In genomic region chr16:67028167-67028554, GRCh38 we compare ENCODE assay signal across 9 cellular contexts. TPM values are rescaled to one million over a fixed set of nuclear protein-coding genes. Genes with fewer than 3 reads are reported as not detected.
DNase-seq lines count a peak whose midpoint lies in the region; ATAC-seq, FAIRE-seq and TF ChIP-seq lines count a peak whose summit lies in the region.
"Had no signal": no experiment of that assay in that cellular context is flagged by ENCODE, and none has a peak within 500 bp of the region (broad histone marks: within the 10 kb centered on the region; RNA-seq: fewer than 3 reads in every experiment).

No MANE protein-coding gene starts in this region.

- H3K27me3 Mint-ChIP-seq in activated naive CD4-positive, alpha-beta T cell treated with anti-CD3 and anti-CD28 coated beads for 36 hours (ENCODE audit: low read depth): no peaks in the 10 kb centered on the region

- peak overlapping the region; percentile 91 for H3K27ac Mint-ChIP-seq in activated naive CD4-positive, alpha-beta T cell treated with anti-CD3 and anti-CD28 coated beads for 36 hours

- H2AFZ ChIP-seq in K562 (ENCODE audit: low read depth, low read length): peak overlapping the region; percentile 96

- peak overlapping the region; percentile 86 for H3K4me3 Mint-ChIP-seq in activated naive CD4-positive, alpha-beta T cell treated with anti-CD3 and anti-CD28 coated beads for 36 hours

- H3K4me1 Mint-ChIP-seq in activated naive CD4-positive, alpha-beta T cell treated with anti-CD3 and anti-CD28 coated beads for 36 hours (ENCODE audit: low read depth): peaks cover 36% of the 10 kb centered on the region

- H3K36me3 Mint-ChIP-seq in activated naive CD4-positive, alpha-beta T cell treated with anti-CD3 and anti-CD28 coated beads for 36 hours (ENCODE audit: low read depth): peaks cover 23% of the 10 kb centered on the region

- no peaks in the 10 kb centered on the region for H3K9me3 ChIP-seq in K562 (replicated peaks; ENCODE audit: control insufficient read depth, insufficient read depth, low read depth, low read length)
- no peaks in the 10 kb centered on the region for H3K9me3 ChIP-seq in lung (ENCODE audit: control insufficient read depth in 2 of 2, insufficient read depth in 1 of 2, low read length in 1 of 2)
- no peaks in the 10 kb centered on the region for H3K9me3 ChIP-seq in upper lobe of left lung

- H3K4me3 ChIP-seq in K562 (peak overlapping the region; percentile 51), lung (peak overlapping the region; percentile 48), upper lobe of left lung (peak overlapping the region in 3 of 4 donors; percentile 77 to 94 (median 92))

- WGBS in K562 (ENCODE audit: insufficient coverage, low coverage, missing lambda C conversion rate): 27% methylated on average over 4 of the region's 6 CpGs
- 57 to 66% methylated on average over 6 of the region's 6 CpGs for WGBS in lung, 2 donors
- WGBS in upper lobe of left lung, 2 donors: 49 to 70% methylated on average over 6 of the region's 6 CpGs

- POLR2A ChIA-PET in K562 (lab: Yijun Ruan, JAX): interaction anchor here (0.6 to 1.6 kb wide), 7 partner anchors 10 to 343 kb away, joined by 3 to 15 read pairs (median 3); no protein-coding TSS in a partner anchor

- no peak for TF ChIP-seq POLR2A in K562 (conservative IDR thresholded peaks at IDR 0.05)
- no peak for TF ChIP-seq POLR2A in upper lobe of left lung (IDR thresholded peaks at IDR 0.05)

- H3K4me2 ChIP-seq in K562 (ENCODE audit: insufficient read depth, low read length): peak overlapping the region; percentile 85

- peak overlapping the region; percentile 90 to 98; a peak in 3 of 4 replicates for H3K9ac ChIP-seq in K562 (ENCODE audit: insufficient read depth in 1 of 2, low read depth in 2 of 2, low read length in 2 of 2)

- intact Hi-C loops in activated naive CD4-positive, alpha-beta T cell treated with anti-CD3 and anti-CD28 coated beads for 36 hours (cut with micrococcal nuclease): loop anchor here (2.0 kb wide), 2 partner anchors 131 to 535 kb away; partner anchors contain the start of genes CTCF, FBXL8 and TRADD
- intact Hi-C loops in K562 (cut with micrococcal nuclease): loop anchor here (2.0 kb wide), 1 partner anchor 219 kb away; the partner anchor contains the start of gene FHOD1

- peaks cover 13 to 29% of the 10 kb centered on the region in 2 experiments for H3K4me1 ChIP-seq in K562 (replicated peaks in 1 of 2; ENCODE audit: control insufficient read depth in 2 of 2, insufficient read depth in 2 of 2, low read length in 2 of 2)
- peaks cover 1 to 5% of the 10 kb centered on the region in 2 donors for H3K4me1 ChIP-seq in lung (ENCODE audit: control insufficient read depth in 2 of 2, insufficient read depth in 2 of 2, low read length in 2 of 2)
- H3K4me1 ChIP-seq in upper lobe of left lung: peaks cover 21 to 37% (median 24%) of the 10 kb centered on the region in 4 donors

- H3K9me1 ChIP-seq in K562 (ENCODE audit: control insufficient read depth, insufficient read depth, low read length): no peaks in the 10 kb centered on the region

- DNase-seq in activated naive CD4-positive, alpha-beta T cell treated with anti-CD3 and anti-CD28 coated beads for 36 hours: no peak
- no peak for DNase-seq in activated naive CD4-positive, alpha-beta T cell treated with Interleukin-2 at 50 U/mL for 16 hours
- DNase-seq in K562 (ENCODE audit: extremely low read depth in 1 of 4, low spot score in 3 of 4) (no peak), lung (ENCODE audit: low spot score) (no peak), upper lobe of left lung (peak in 1 of 2 donors; percentile 12), T1000 (lab: John Stamatoyannopoulos, UW) (no peak)

- H3K36me3 ChIP-seq in K562 (ENCODE audit: control insufficient read depth, insufficient read depth, low read length): peaks cover 26% of the 10 kb centered on the region; the same call in 2 of the 3 replicates
- peaks cover 0 to 2% of the 10 kb centered on the region in 2 donors for H3K36me3 ChIP-seq in lung (ENCODE audit: control insufficient read depth in 2 of 2, insufficient read depth in 2 of 2, low read length in 2 of 2)
- H3K36me3 ChIP-seq in upper lobe of left lung: peaks cover 0 to 11% (median 2%) of the 10 kb centered on the region in 4 donors

- no peak for TF ChIP-seq RAD21 in K562 (CRISPR knock-in tag; conservative IDR thresholded peaks at IDR 0.05 in 1 of 2, IDR thresholded peaks at IDR 0.05 in 1 of 2)

- H3K27ac ChIP-seq in K562 (ENCODE audit: extremely low read depth, low read depth, low read length) (peak overlapping the region; percentile 94), lung (ENCODE audit: low read depth in 1 of 2, low read length in 1 of 2) (peak overlapping the region; percentile 96 to 97), upper lobe of left lung (peak overlapping the region; percentile 95 to 99 (median 97))

- BruUV-seq in K562 (replicated peaks; lab: Mats Ljungman, UMichigan): no TSS peak

- no peak for TF ChIP-seq EP300 in K562 (IDR thresholded peaks at IDR 0.05; ENCODE audit: low read length)
- no peak for TF ChIP-seq EP300 in upper lobe of left lung (IDR thresholded peaks at IDR 0.05)

- FAIRE-seq in K562 (lab: Jason Lieb, UNC): no peak
- FAIRE-seq: G401.6 had no signal

- TF ChIP-seq CTCF in K562 (IDR thresholded peaks at IDR 0.05 in 2 of 3, conservative IDR thresholded peaks at IDR 0.05 in 1 of 3; ENCODE audit: insufficient read depth in 2 of 3, low read depth in 1 of 3, low read length in 3 of 3) (no peak), lung (IDR thresholded peaks at IDR 0.05; ENCODE audit: control extremely low read depth, extremely low read depth) (no peak), upper lobe of left lung (IDR thresholded peaks at IDR 0.05) (no peak)

- H3K27me3 ChIP-seq in K562 (ENCODE audit: control insufficient read depth in 2 of 2, insufficient read depth in 2 of 2, low read length in 2 of 2) (no peaks in the 10 kb centered on the region), lung (ENCODE audit: control insufficient read depth, insufficient read depth) (no peaks in the 10 kb centered on the region), upper lobe of left lung (no peaks in the 10 kb centered on the region)

- no peaks in the 10 kb centered on the region; the same call in none of the 2 replicates for H4K20me1 ChIP-seq in K562 (replicated peaks; ENCODE audit: control insufficient read depth, insufficient read depth, low read length)

- H3K79me2 ChIP-seq in K562 (ENCODE audit: control insufficient read depth, insufficient read depth, low read length): peaks cover 48% of the 10 kb centered on the region

- in situ Hi-C loops in K562 (cut with MboI): no loop called here

- ATAC-seq in K562 (no peak), lung (ENCODE audit: insufficient read depth, low FRiP score) (no peak), upper lobe of left lung (ENCODE audit: low FRiP score in 2 of 2) (no peak), GM18909 (IDR thresholded peaks at IDR 0.05; ENCODE audit: poor library complexity, unreplicated experiment) (no peak), HG02588 (IDR thresholded peaks at IDR 0.05; ENCODE audit: unreplicated experiment) (no peak)

- H3K9me3 Mint-ChIP-seq in activated naive CD4-positive, alpha-beta T cell treated with anti-CD3 and anti-CD28 coated beads for 36 hours: no peaks in the 10 kb centered on the region

- CTCF ChIA-PET in activated naive CD4-positive, alpha-beta T cell treated with anti-CD3 and anti-CD28 coated beads for 36 hours (lab: Charles Lee): interaction anchor here (0.7 to 3.7 kb wide), 8 partner anchors 11 to 135 kb away, joined by 3 to 39 read pairs (median 4); no protein-coding TSS in a partner anchor
- CTCF ChIA-PET in K562 (lab: Yijun Ruan, JAX; ENCODE audit: low intra/inter-chr PET ratio): interaction anchor here (0.6 kb wide), 1 partner anchor 208 kb away, joined by 5 read pairs; no protein-coding TSS in a partner anchor

RNA-seq across cellular contexts. Expression of gene CBFB, which starts 0.8 kb away (rescaled TPM):
- 10 to 100 TPM; 79.6 to 86.8 TPM for total RNA-seq in activated naive CD4-positive, alpha-beta T cell treated with anti-CD3 and anti-CD28 coated beads for 36 hours
- 33.0 and 62.9 TPM in 2 replicates for total RNA-seq in K562 (2011; cell fraction: chromatin; rRNA removed; ENCODE audit: low replicate concordance)
- total RNA-seq in K562 (2011; cell fraction: nucleolus; rRNA removed): 18.7 and 27.0 TPM in 2 replicates
- total RNA-seq in K562 (2011; cell fraction: nucleoplasm; rRNA removed): 39.3 and 60.0 TPM in 2 replicates
- total RNA-seq in K562 (2014; rRNA removed) (96.0 and 112 TPM in 2 replicates), K562 (2014; rRNA removed; fragmentation: Illumina TruSeq; extraction: Trizol) (66.5 and 77.2 TPM in 2 replicates), K562 (2015; rRNA removed; fragmentation: Illumina TruSeq; extraction: Trizol) (82.4 and 82.7 TPM in 2 replicates), K562 (2021) (78.4 and 79.1 TPM in 2 replicates), lung (10 to 100 TPM; 47.6 to 59.4 TPM), upper lobe of left lung (10 to 100 TPM; 31.4 to 73.4 (median 54.1) TPM)
- polyA plus RNA-seq in K562 (2011; rRNA removed) (39.5 and 51.6 TPM in 2 replicates), K562 (2014; fragmentation: Illumina TruSeq; extraction: Trizol) (63.9 and 69.6 TPM in 2 replicates), K562 (2014; fragmentation: Nextera tagmentation; extraction: Ambion mirVana) (10 to 100 TPM; 22.0 to 40.7 TPM), K562 (2014; rRNA removed) (43.2 and 63.6 TPM in 2 replicates), lung (10 to 100 TPM; 23.3 to 29.6 TPM)
- polyA plus RNA-seq in K562 (2011; cell fraction: cytosol; rRNA removed): 13.4 and 25.1 TPM in 2 replicates
- 11.6 and 16.0 TPM in 2 replicates for polyA plus RNA-seq in K562 (2011; cell fraction: nucleus; rRNA removed)
- 45.5 and 88.1 TPM in 2 replicates for polyA plus RNA-seq in K562 (2012)
- polyA minus RNA-seq in K562 (2011; rRNA and poly(A)+ RNA removed): 128 and 129 TPM in 2 replicates
- polyA minus RNA-seq in K562 (2011; cell fraction: cytosol; rRNA and poly(A)+ RNA removed): 49.1 and 63.1 TPM in 2 replicates
- polyA minus RNA-seq in K562 (2011; cell fraction: nucleus; rRNA and poly(A)+ RNA removed): 13.6 and 20.1 TPM in 2 replicates

RNA-seq across cellular contexts. Expression of gene CES4A, which starts 39.8 kb away (rescaled TPM):
- 1 to 10 TPM; 4.9 to 5.1 TPM for total RNA-seq in activated naive CD4-positive, alpha-beta T cell treated with anti-CD3 and anti-CD28 coated beads for 36 hours
- 0.58 and 1.8 TPM in 2 replicates for total RNA-seq in K562 (2011; cell fraction: chromatin; rRNA removed; ENCODE audit: low replicate concordance)
- total RNA-seq in K562 (2011; cell fraction: nucleolus; rRNA removed): 0.13 and 0.83 TPM in 2 replicates
- 0.61 and 1.7 TPM in 2 replicates for total RNA-seq in K562 (2011; cell fraction: nucleoplasm; rRNA removed)
- total RNA-seq in K562 (2014; rRNA removed) (0.09 TPM in 1 of 2 replicates, not detected in the other), K562 (2014; rRNA removed; fragmentation: Illumina TruSeq; extraction: Trizol) (not detected in 2 replicates), K562 (2015; rRNA removed; fragmentation: Illumina TruSeq; extraction: Trizol) (not detected in 2 replicates), K562 (2021) (0.20 TPM in 1 of 2 replicates, not detected in the other), lung (10 to 100 TPM; 10.5 to 29.8 TPM), upper lobe of left lung (10 to 100 TPM in 5 of 6 donors, 1 to 10 TPM in 1; 9.9 to 39.7 (median 20.2) TPM)
- polyA plus RNA-seq in K562 (2011; rRNA removed) (0.04 and 0.11 TPM in 2 replicates), K562 (2014; fragmentation: Illumina TruSeq; extraction: Trizol) (not detected in 2 replicates), K562 (2014; fragmentation: Nextera tagmentation; extraction: Ambion mirVana) (under 1 TPM in 1 of 2 experiments, not detected in 1; 0.13 TPM), K562 (2014; rRNA removed) (not detected in 2 replicates), lung (10 to 100 TPM in 1 of 2 donors, 1 to 10 TPM in 1; 8.0 to 16.7 TPM)
- 0.12 TPM in 1 of 2 replicates, not detected in the other for polyA plus RNA-seq in K562 (2011; cell fraction: cytosol; rRNA removed)
- 0.22 and 0.54 TPM in 2 replicates for polyA plus RNA-seq in K562 (2011; cell fraction: nucleus; rRNA removed)
- 0.03 and 0.10 TPM in 2 replicates for polyA plus RNA-seq in K562 (2012)
- not detected in 2 replicates for polyA minus RNA-seq in K562 (2011; rRNA and poly(A)+ RNA removed)
- polyA minus RNA-seq in K562 (2011; cell fraction: cytosol; rRNA and poly(A)+ RNA removed): not detected in 2 replicates
- polyA minus RNA-seq in K562 (2011; cell fraction: nucleus; rRNA and poly(A)+ RNA removed): not detected in 2 replicates
